In the genomic region with DNA sequence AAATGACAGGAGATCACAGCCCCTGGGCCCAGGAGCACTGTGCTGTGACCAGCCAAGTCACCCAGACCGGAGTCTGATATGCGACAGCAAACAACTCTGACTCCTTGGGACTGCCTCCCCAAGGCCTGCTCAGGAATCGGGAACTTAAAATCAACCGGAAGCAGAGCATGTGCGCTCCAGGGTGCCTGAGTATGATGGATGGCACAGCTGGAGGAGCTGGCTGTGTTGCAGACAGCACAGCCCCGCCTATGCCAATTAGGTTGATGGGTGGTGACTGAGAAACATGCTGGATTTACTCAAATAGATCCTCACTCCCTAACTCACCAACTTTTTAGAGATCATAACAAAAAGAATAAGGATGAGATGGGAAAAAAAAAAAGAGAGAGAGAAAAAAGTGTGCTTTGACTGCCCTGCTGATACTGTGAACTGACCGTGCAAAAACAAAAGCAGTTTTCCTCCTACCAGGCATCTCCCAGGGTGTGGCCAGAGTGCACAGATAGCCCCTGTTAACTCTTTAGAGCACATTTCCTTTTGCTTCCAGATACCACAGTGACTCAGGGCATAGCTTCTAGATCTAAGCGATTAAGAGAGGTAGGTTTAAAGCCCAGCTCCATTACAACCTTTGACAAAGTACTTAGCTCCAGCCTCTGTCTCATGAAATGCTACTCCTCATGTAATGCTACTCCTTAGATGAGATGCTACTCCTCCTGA, we compare ENCODE assay signal across 11 cellular contexts. TPM values are rescaled to one million over a fixed set of nuclear protein-coding genes. Genes with fewer than 3 reads are reported as not detected.
DNase-seq lines count a peak whose midpoint lies in the region; ATAC-seq and TF ChIP-seq lines count a peak whose summit lies in the region.
"Had no signal": no experiment of that assay in that cellular context is flagged by ENCODE, and none has a peak within 500 bp of the region (broad histone marks: within the 10 kb centered on the region; RNA-seq: fewer than 3 reads in every experiment).

No MANE protein-coding gene starts in this region.

- WGBS in spleen, 5 donors, result 10 to 21% (median 14%) methylated on average over 8 of the region's 8 CpGs

- H3K4me1 ChIP-seq in RWPE2 (ENCODE audit: insufficient read depth, poor library complexity, severe bottlenecking) (peaks cover 14% of the 10 kb centered on the region), right atrium auricular region (peaks cover 0 to 8% of the 10 kb centered on the region in 2 donors), spleen (peaks cover 17 to 86% (median 47%) of the 10 kb centered on the region in 6 donors), Karpas-422 (ENCODE audit: low read length) (no peaks in the 10 kb centered on the region)

- H3K9ac ChIP-seq in Karpas-422 (ENCODE audit: low read length), result no peak overlapping the region

- H3K36me3 Mint-ChIP-seq in mesothelial cell of epicardium, result no peaks in the 10 kb centered on the region

- H3K9me2 ChIP-seq in Karpas-422 (replicated peaks; ENCODE audit: insufficient read depth, low read length), result no peaks in the 10 kb centered on the region

- no peak overlapping the region for H2AFZ ChIP-seq in Karpas-422 (ENCODE audit: low read length)
- H2AFZ ChIP-seq: PC-9 had no signal

- H3K4me2 ChIP-seq in Karpas-422 (ENCODE audit: low read depth, low read length, poor library complexity, severe bottlenecking), result no peak overlapping the region
- H3K4me2 ChIP-seq: PC-9 had no signal

- no peaks in the 10 kb centered on the region for H3K9me3 ChIP-seq in RWPE2 (ENCODE audit: severe bottlenecking)
- no peaks in the 10 kb centered on the region for H3K9me3 ChIP-seq in right atrium auricular region
- no peaks in the 10 kb centered on the region for H3K9me3 ChIP-seq in spleen
- no peaks in the 10 kb centered on the region for H3K9me3 ChIP-seq in Karpas-422 (ENCODE audit: low read length)

- H3K27ac ChIP-seq in RWPE2 (ENCODE audit: poor library complexity, severe bottlenecking), result no peak overlapping the region
- H3K27ac ChIP-seq in right atrium auricular region, result peak overlapping the region; percentile 1 to 14
- H3K27ac ChIP-seq in spleen, result peak overlapping the region; percentile 10 to 82 (median 62)
- H3K27ac ChIP-seq in Karpas-422 (ENCODE audit: low read length), result no peak overlapping the region
- H3K27ac ChIP-seq: PC-9 had no signal

- H3K4me3 ChIP-seq in RWPE2 (ENCODE audit: severe bottlenecking), result no peak overlapping the region
- H3K4me3 ChIP-seq in right atrium auricular region, result no peak overlapping the region
- peak overlapping the region in 1 of 8 donors; percentile 43 for H3K4me3 ChIP-seq in spleen
- H3K4me3 ChIP-seq in Karpas-422 (ENCODE audit: low read length), result no peak overlapping the region
- H3K4me3 ChIP-seq: PC-9 had no signal

- no peaks in the 10 kb centered on the region for H4K20me1 ChIP-seq in Karpas-422 (ENCODE audit: insufficient read depth, low read depth, low read length)

- TF ChIP-seq CTCF in RWPE2 (IDR thresholded peaks at IDR 0.05; ENCODE audit: poor library complexity, severe bottlenecking) (no peak), right atrium auricular region (IDR thresholded peaks at IDR 0.05) (no peak), spleen (IDR thresholded peaks at IDR 0.05 in 8 of 11, conservative IDR thresholded peaks at IDR 0.05 in 3 of 11) (no peak), mesothelial cell of epicardium (IDR thresholded peaks at IDR 0.05; ENCODE audit: unreplicated experiment) (no peak)

- H3K4me1 Mint-ChIP-seq in mesothelial cell of epicardium, result peaks cover 15% of the 10 kb centered on the region

- H3K36me3 ChIP-seq in RWPE2 (ENCODE audit: low read depth) (peaks cover 9% of the 10 kb centered on the region), right atrium auricular region (no peaks in the 10 kb centered on the region), spleen (peaks cover 0 to 9% (median 0%) of the 10 kb centered on the region in 6 donors), Karpas-422 (ENCODE audit: insufficient read depth, low read length) (no peaks in the 10 kb centered on the region)

- no peaks in the 10 kb centered on the region for H3K27me3 ChIP-seq in RWPE2 (ENCODE audit: insufficient read depth, poor library complexity, severe bottlenecking)
- H3K27me3 ChIP-seq in right atrium auricular region, result no peaks in the 10 kb centered on the region
- H3K27me3 ChIP-seq in spleen (replicated peaks in 1 of 7), result peaks cover 0 to 19% (median 0%) of the 10 kb centered on the region in 7 donors
- no peaks in the 10 kb centered on the region for H3K27me3 ChIP-seq in Karpas-422 (ENCODE audit: low read length)

- no peak for TF ChIP-seq POLR2A in spleen (IDR thresholded peaks at IDR 0.05)

- ATAC-seq in RWPE2 (ENCODE audit: low read depth), result peak; percentile 55

- no peak overlapping the region for H3K27ac Mint-ChIP-seq in mesothelial cell of epicardium

- no peaks in the 10 kb centered on the region for H3K9me3 Mint-ChIP-seq in mesothelial cell of epicardium

- no peak overlapping the region for H3K4me3 Mint-ChIP-seq in mesothelial cell of epicardium

- H3K27me3 Mint-ChIP-seq in mesothelial cell of epicardium (ENCODE audit: low read depth), result no peaks in the 10 kb centered on the region

- intact Hi-C loops in spleen (cut with DNase I; ENCODE audit: low total_unique reads), result no loop called here

- no peaks in the 10 kb centered on the region for H3K79me2 ChIP-seq in Karpas-422 (ENCODE audit: low read length)

- peak; percentile 87 for DNase-seq in LHCN-M2 (ENCODE audit: low read depth)
- no peak for DNase-seq in RWPE2 (ENCODE audit: low spot score)
- DNase-seq in right atrium auricular region (ENCODE audit: low spot score), result no peak
- no peak for DNase-seq in spleen
- DNase-seq in Karpas-422, result no peak
- no peak for DNase-seq in mesenteric fat pad (ENCODE audit: low spot score)
- no peak for DNase-seq in mesothelial cell of epicardium (ENCODE audit: low spot score in 2 of 2, unreplicated experiment in 2 of 2)
- DNase-seq: activated CD8-positive, alpha-beta memory T cell treated with anti-CD3 and anti-CD28 coated beads for 24 hours; IMR-90; stimulated activated CD4-positive, alpha-beta T cell treated with anti-CD3 and anti-CD28 coated beads, Interleukin-1b, Interleukin-23, amount 100 ng/mL, for 48 hours had no signal

RNA-seq across cellular contexts. Expression of gene STON2, which starts 27.4 kb away (rescaled TPM):
- total RNA-seq in LHCN-M2 (2014; rRNA removed), result 36.2 and 44.5 TPM in 2 replicates
- polyA plus RNA-seq in LHCN-M2 (2012), result 0.55 TPM
- 10 to 100 TPM in 1 of 2 donors, 1 to 10 TPM in 1; 8.6 to 14.1 TPM for total RNA-seq in right atrium auricular region
- total RNA-seq in spleen, result 100 to 1,000 TPM in 6 of 7 donors, 10 to 100 TPM in 1; 84.6 to 236 (median 190) TPM
- polyA plus RNA-seq in spleen, result 10 to 100 TPM in 1 of 3 donors, 1 to 10 TPM in 2; 3.5 to 13.0 (median 4.7) TPM
- not detected in 2 replicates for total RNA-seq in Karpas-422 (2014; rRNA removed; shearing (Covaris generic); ENCODE audit: low replicate concordance)
- 20.8 TPM for total RNA-seq in mesenteric fat pad
- 60.4 to 63.5 TPM (median 63.0 TPM) in 3 replicates for total RNA-seq in mesothelial cell of epicardium
- total RNA-seq: IMR-90 had no signal
- polyA plus RNA-seq: IMR-90 had no signal

Comparison
In these comparisons a context has a peak if more than half of its experiments do, and no peak if none do; other contexts are left out.
1. H3K27ac ChIP-seq: peak in right atrium auricular region (2 of 2) and spleen (8 of 8); none in RWPE2 (single experiment) and Karpas-422 (single experiment).